In the genomic region with DNA sequence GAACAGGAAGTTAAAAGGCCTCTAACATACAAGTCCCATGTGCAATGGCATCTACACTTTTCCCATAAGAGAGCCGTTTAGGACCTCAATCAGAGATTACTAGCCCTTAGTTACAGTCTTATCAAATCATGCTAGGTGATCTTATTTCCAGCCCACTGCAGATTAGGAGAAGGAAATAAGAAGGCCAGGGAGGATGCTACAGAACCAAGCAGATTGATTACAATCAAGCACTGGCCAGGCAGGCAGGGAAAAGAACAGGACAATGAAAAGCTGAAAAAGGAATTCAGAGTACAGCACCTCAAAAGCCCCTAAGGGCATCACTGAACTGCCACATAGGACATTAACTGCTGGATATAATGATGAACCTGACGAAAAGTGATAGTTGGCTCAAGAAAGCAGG, we compare ENCODE assay signal across 27 cellular contexts.
"Had no signal": no experiment of that assay in that cellular context is flagged by ENCODE, and none has a peak within 500 bp of the region (broad histone marks: within the 10 kb centered on the region; RNA-seq: fewer than 3 reads in every experiment).

No MANE protein-coding gene starts in this region.

- H3K36me3 ChIP-seq: left ventricle myocardium inferior, pancreas, uterus had no signal

- H3K27me3 ChIP-seq: esophagus squamous epithelium, heart right ventricle, neutrophil, pancreas, stomach, tibial artery, upper lobe of right lung, uterus had no signal

- H3K4me3 ChIP-seq: esophagus squamous epithelium, heart right ventricle, left ventricle myocardium inferior, lower lobe of right lung, pancreas, smooth muscle cell, stomach, tibial artery, upper lobe of right lung, uterus had no signal

- H3K4me3 Mint-ChIP-seq: effector memory CD8-positive, alpha-beta T cell; naive thymus-derived CD8-positive, alpha-beta T cell; nephron progenitor cell had no signal

- H3K27me3 Mint-ChIP-seq: effector memory CD8-positive, alpha-beta T cell; naive thymus-derived CD8-positive, alpha-beta T cell had no signal

- ATAC-seq: effector memory CD8-positive, alpha-beta T cell; heart right ventricle; left colon; lower lobe of right lung; naive thymus-derived CD8-positive, alpha-beta T cell; pancreas; sciatic nerve; upper lobe of right lung had no signal

- H3K27ac ChIP-seq: esophagus squamous epithelium, heart right ventricle, left ventricle myocardium inferior, lower lobe of right lung, neutrophil, pancreas, stomach, tibial artery, upper lobe of right lung, uterus had no signal

- H3K4me2 ChIP-seq: smooth muscle cell had no signal

- H3K4me1 ChIP-seq: esophagus squamous epithelium, heart right ventricle, lower lobe of right lung, pancreas, stomach, tibial artery, upper lobe of right lung, uterus had no signal

- H3K9me3 ChIP-seq: lower lobe of right lung, neutrophil, pancreas, tibial artery, upper lobe of right lung, uterus had no signal

- H3K27ac Mint-ChIP-seq: effector memory CD8-positive, alpha-beta T cell; nephron progenitor cell had no signal

- DNase-seq: cortex of kidney; effector memory CD8-positive, alpha-beta T cell; erythroblast; esophagus squamous epithelium; foreskin melanocyte; glutamatergic neuron; heart right ventricle; hippocampal formation; kidney glomerular epithelial cell; left colon; left ventricle myocardium inferior; lower lobe of right lung; naive thymus-derived CD8-positive, alpha-beta T cell; nephron progenitor cell; pancreas; stimulated activated CD4-positive, alpha-beta T cell treated with anti-CD3 and anti-CD28 coated beads, Interleukin-12 subunit alpha, Interleukin-12 subunit beta, amount 100 ng/mL, for 4 hours; stimulated activated CD4-positive, alpha-beta T cell treated with anti-CD3 and anti-CD28 coated beads, Interleukin-1b, Interleukin-23, amount 100 ng/mL, for 48 hours; stimulated activated CD4-positive, alpha-beta T cell treated with anti-CD3 and anti-CD28 coated beads, Interleukin-4, amount 100 ng/mL, for 1 hour; stimulated activated CD8-positive, alpha-beta memory T cell treated with anti-CD3 and anti-CD28 coated beads, Interleukin-4, amount 100 ng/mL, for 48 hours; stimulated activated naive CD4-positive, alpha-beta T cell treated with Interleukin-2 at 50 U/mL for 16 hours; stomach; tibial artery; upper lobe of right lung; uterus had no signal
